10 cellular contexts compared by ENCODE assay signal in the genomic region with DNA sequence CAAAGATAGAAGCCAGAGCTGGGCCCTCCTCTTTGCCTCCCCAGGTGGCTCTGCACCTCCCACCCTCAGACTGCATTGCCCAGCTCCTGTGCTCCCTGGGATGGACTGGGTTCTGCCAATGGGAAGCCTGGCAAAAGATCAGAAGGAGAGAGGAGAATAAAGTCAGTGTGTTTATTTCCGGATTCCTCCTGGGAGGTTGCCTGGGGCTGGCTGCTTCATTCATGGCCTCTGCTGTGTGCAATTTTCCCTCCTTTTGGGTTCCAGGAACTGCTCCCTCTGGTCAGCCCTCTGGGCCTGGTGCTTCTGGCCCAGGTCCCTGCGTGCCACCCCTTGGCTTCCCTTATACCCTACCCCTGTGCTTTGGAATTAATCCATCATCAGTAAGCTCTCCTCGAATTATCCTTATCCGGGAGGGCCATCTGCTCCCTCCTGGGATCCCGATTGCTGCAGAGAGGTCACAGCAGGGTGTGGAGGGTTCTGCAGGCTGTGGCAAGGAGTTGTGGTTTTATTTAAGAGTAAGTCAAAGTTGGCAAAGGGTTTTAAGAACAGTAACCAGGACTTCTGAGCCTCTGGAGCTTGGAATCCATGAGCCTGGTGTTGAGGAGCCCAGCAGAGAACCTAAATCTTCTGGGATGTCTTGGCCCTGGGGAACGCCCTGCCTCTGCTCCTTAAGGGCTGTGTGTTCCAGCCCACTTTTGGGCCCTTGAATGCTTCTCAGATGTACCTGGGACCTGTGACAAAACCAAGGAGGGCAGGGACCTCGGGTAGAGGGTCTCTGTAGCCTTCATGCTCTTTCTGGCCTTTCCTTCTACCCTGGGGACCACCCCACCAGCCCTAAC. TPM values are rescaled to one million over a fixed set of nuclear protein-coding genes. Genes with fewer than 3 reads are reported as not detected.
DNase-seq lines count a peak whose midpoint lies in the region; ATAC-seq, FAIRE-seq and TF ChIP-seq lines count a peak whose summit lies in the region.
"Had no signal": no experiment of that assay in that cellular context is flagged by ENCODE, and none has a peak within 500 bp of the region (broad histone marks: within the 10 kb centered on the region; RNA-seq: fewer than 3 reads in every experiment).

No MANE protein-coding gene starts in this region.

- H3K9me3 ChIP-seq in Panc1 (ENCODE audit: control insufficient read depth, insufficient read depth, low read depth, low read length) (no peaks in the 10 kb centered on the region), pancreas (no peaks in the 10 kb centered on the region)

- peaks cover 9% of the 10 kb centered on the region for H3K4me1 Mint-ChIP-seq in Calu3 (ENCODE audit: low read depth, unreplicated experiment)
- H3K4me1 Mint-ChIP-seq: naive B cell had no signal

- ATAC-seq in Panc1: peak; percentile 83
- peak; percentile 57 for ATAC-seq in esophagus mucosa
- ATAC-seq in pancreas: peak in 3 of 4 donors; percentile 60 to 86 (median 79)
- no peak for ATAC-seq in omental fat pad (ENCODE audit: low FRiP score)
- ATAC-seq in GM21825 (IDR thresholded peaks at IDR 0.05; ENCODE audit: unreplicated experiment): no peak

- WGBS in pancreas, 2 donors: 47 to 51% methylated on average over 7 of the region's 7 CpGs

- intact Hi-C loops in Calu3 (cut with micrococcal nuclease; ENCODE audit: unreplicated experiment): no loop called here
- intact Hi-C loops in Panc1 (cut with micrococcal nuclease; ENCODE audit: unreplicated experiment): loop anchor here (5.0 kb wide), 1 partner anchor 377 kb away; no protein-coding TSS in a partner anchor
- intact Hi-C loops in pancreas (cut with DNase I): no loop called here

- H3K36me3 ChIP-seq in Panc1 (ENCODE audit: control insufficient read depth, insufficient read depth, low read length) (no peaks in the 10 kb centered on the region), pancreas (no peaks in the 10 kb centered on the region)

- DNase-seq in Calu3 (peak; percentile 11), Panc1 (ENCODE audit: low read depth, low spot score) (no peak), pancreas (peak in 2 of 6 donors; percentile 23 to 30), AG08396 (ENCODE audit: low spot score) (no peak), omental fat pad (ENCODE audit: low spot score) (no peak)
- no peak for DNase-seq in stimulated activated naive CD4-positive, alpha-beta T cell treated with Interleukin-2 at 50 U/mL for 16 hours (lab: John Stamatoyannopoulos, UW)
- DNase-seq: effector CD8-positive, alpha-beta T cell; naive B cell had no signal

- H3K4me1 ChIP-seq in Panc1 (ENCODE audit: control insufficient read depth, insufficient read depth, low read length) (peaks cover 43% of the 10 kb centered on the region), pancreas (no peaks in the 10 kb centered on the region)

- H3K27ac ChIP-seq in Panc1 (ENCODE audit: low read length) (peak overlapping the region; percentile 91), pancreas (peak overlapping the region in 3 of 4 donors; percentile 30 to 40 (median 39))

- H3K4me3 Mint-ChIP-seq in Calu3 (ENCODE audit: low read depth, unreplicated experiment): no peak overlapping the region
- H3K4me3 Mint-ChIP-seq: naive B cell had no signal

- TF ChIP-seq CTCF in Calu3 (IDR thresholded peaks at IDR 0.05; ENCODE audit: unreplicated experiment) (no peak), Panc1 (IDR thresholded peaks at IDR 0.05) (no peak), pancreas (IDR thresholded peaks at IDR 0.05) (no peak), omental fat pad (IDR thresholded peaks at IDR 0.05) (no peak)

- peaks cover 36% of the 10 kb centered on the region for H3K27me3 Mint-ChIP-seq in Calu3 (ENCODE audit: unreplicated experiment)

- H3K4me3 ChIP-seq in Panc1 (ENCODE audit: low read depth in 2 of 2, low read length in 2 of 2) (no peak overlapping the region), pancreas (no peak overlapping the region)

- H3K27me3 ChIP-seq in Panc1 (ENCODE audit: control insufficient read depth, insufficient read depth, low read length): no peaks in the 10 kb centered on the region
- no peaks in the 10 kb centered on the region for H3K27me3 ChIP-seq in pancreas

- BruUV-seq in Calu3 (replicated peaks; lab: Mats Ljungman, UMichigan) (no TSS peak), Panc1 (replicated peaks; lab: Mats Ljungman, UMichigan) (no TSS peak)

- H3K36me3 Mint-ChIP-seq in Calu3 (ENCODE audit: insufficient read depth, unreplicated experiment): no peaks in the 10 kb centered on the region
- H3K36me3 Mint-ChIP-seq: naive B cell had no signal

- no peak for FAIRE-seq in pancreas (lab: Jason Lieb, UNC)

- no peaks in the 10 kb centered on the region for H3K9me3 Mint-ChIP-seq in Calu3 (ENCODE audit: low read depth, unreplicated experiment)
- H3K9me3 Mint-ChIP-seq: naive B cell had no signal

- CTCF ChIA-PET in Calu3 (lab: Charles Lee): interaction anchor here (0.8 kb wide), 1 partner anchor 74 kb away, joined by 3 read pairs; no protein-coding TSS in a partner anchor
- CTCF ChIA-PET in Panc1 (lab: Charles Lee): interaction anchor here (0.6 kb wide), 1 partner anchor 33 kb away, joined by 6 read pairs; no protein-coding TSS in a partner anchor

- in situ Hi-C loops in Panc1 (cut with HindIII; ENCODE audit: low pct_unique_long_range_greater_than_20kb, low sequenced_read_pairs): no loop called here

- POLR2A ChIA-PET in Panc1 (lab: Charles Lee): interaction anchor here (0.7 kb wide), 1 partner anchor 40 kb away, joined by 4 read pairs; no protein-coding TSS in a partner anchor

- no peak overlapping the region for H3K27ac Mint-ChIP-seq in Calu3 (ENCODE audit: unreplicated experiment)
- H3K27ac Mint-ChIP-seq: naive B cell had no signal

RNA-seq across cellular contexts. Expression of gene MMP2, which starts 8.2 kb away (rescaled TPM):
- total RNA-seq in Calu3 (2022): not detected in 2 replicates
- 311 TPM for total RNA-seq in Panc1 (2021; ENCODE audit: unreplicated experiment)
- 316 TPM for polyA plus RNA-seq in Panc1 (2012; ENCODE audit: insufficient read length)
- 18.5 TPM for total RNA-seq in esophagus mucosa
- 100 to 1,000 TPM in 1 of 6 donors, 10 to 100 TPM in 4, 1 to 10 TPM in 1; 8.3 to 108 (median 28.0) TPM for total RNA-seq in pancreas
- polyA plus RNA-seq in pancreas: 1 to 10 TPM; 6.5 to 8.4 TPM
- total RNA-seq in omental fat pad: 100 to 1,000 TPM; 217 to 549 (median 381) TPM

RNA-seq across cellular contexts. Expression of gene LPCAT2, which starts 38.1 kb away (rescaled TPM):
- total RNA-seq in Calu3 (2022) (3.9 and 10.0 TPM in 2 replicates), Panc1 (2021; ENCODE audit: unreplicated experiment) (62.1 TPM), esophagus mucosa (9.8 TPM), pancreas (10 to 100 TPM in 1 of 6 donors, 1 to 10 TPM in 5; 3.3 to 12.8 (median 5.3) TPM), omental fat pad (10 to 100 TPM in 3 of 4 donors, 1 to 10 TPM in 1; 9.6 to 20.5 (median 15.9) TPM)
- polyA plus RNA-seq in Panc1 (2012; ENCODE audit: insufficient read length): 44.4 TPM
- polyA plus RNA-seq in pancreas: 1 to 10 TPM; 1.7 to 4.4 TPM

Comparison
In these comparisons a context has a peak if more than half of its experiments do, and no peak if none do; other contexts are left out.
1. ATAC-seq: peak in Panc1 (single experiment), esophagus mucosa (single experiment) and pancreas (3 of 4); none in omental fat pad (single experiment) and GM21825 (single experiment).